Comparison of ENCODE assay signal across 8 cellular contexts in genomic region chr6:52284131-52284459, GRCh38. TPM values are rescaled to one million over a fixed set of nuclear protein-coding genes. Genes with fewer than 3 reads are reported as not detected.
A peak's percentile ranks its signal among the peaks of the same experiment; 100 is the strongest.
DNase-seq lines count a peak whose midpoint lies in the region; ATAC-seq and TF ChIP-seq lines count a peak whose summit lies in the region.

No MANE protein-coding gene starts in this region.

- peak overlapping the region; percentile 74 for H3K4me2 ChIP-seq in MM.1S (ENCODE audit: low read depth, low read length)

- POLR2A ChIA-PET in AG04449 (lab: Yijun Ruan, JAX) = no interaction called here

- H3K4me1 ChIP-seq in MM.1S (ENCODE audit: low read length) (peaks cover 21% of the 10 kb centered on the region), foreskin keratinocyte (peaks cover 6% of the 10 kb centered on the region)

- H4K20me1 ChIP-seq in MM.1S (ENCODE audit: insufficient read depth, low read length) = peaks cover 3% of the 10 kb centered on the region; the same call in 1 of the 2 replicates

- H3K27ac ChIP-seq in MM.1S (ENCODE audit: low read length) = peak overlapping the region; percentile 79
- H3K27ac ChIP-seq in foreskin keratinocyte = peak overlapping the region; percentile 15

- H3K79me2 ChIP-seq in MM.1S (ENCODE audit: low read length) = peaks cover 54% of the 10 kb centered on the region

- no peaks in the 10 kb centered on the region for H3K9me3 ChIP-seq in MM.1S (replicated peaks; ENCODE audit: insufficient read depth, low read length)

- no peak for TF ChIP-seq CTCF in AG04449 (IDR thresholded peaks at IDR 0.05; ENCODE audit: insufficient read depth, low read length, missing control alignments)
- TF ChIP-seq CTCF in MM.1S (IDR thresholded peaks at IDR 0.05; ENCODE audit: low read length) = no peak
- TF ChIP-seq CTCF in foreskin keratinocyte (conservative IDR thresholded peaks at IDR 0.05) = no peak
- no peak for TF ChIP-seq CTCF in retinal pigment epithelial cell (conservative IDR thresholded peaks at IDR 0.05; ENCODE audit: low read depth, low read length)

- no peaks in the 10 kb centered on the region for H3K27me3 ChIP-seq in MM.1S (replicated peaks; ENCODE audit: insufficient read depth, low read length)
- no peaks in the 10 kb centered on the region for H3K27me3 ChIP-seq in foreskin keratinocyte

- DNase-seq in AG04449 (ENCODE audit: low read depth, low spot score) = no peak
- DNase-seq in MM.1S = peak; percentile 57
- DNase-seq in foreskin keratinocyte = peak in 1 of 2 donors; percentile 7
- no peak for DNase-seq in retinal pigment epithelial cell (ENCODE audit: low read depth)
- DNase-seq in activated gamma-delta T cell treated with Interleukin-2 at 50 U/mL for 16 hours = no peak

- peak overlapping the region; percentile 91 for H3K9ac ChIP-seq in MM.1S (ENCODE audit: low read length)

- CTCF ChIA-PET in AG04449 (lab: Yijun Ruan, JAX) = interaction anchor here (1.2 to 10.0 kb wide), 6 partner anchors 12 to 378 kb away, joined by 3 to 299 read pairs (median 38); no protein-coding TSS in a partner anchor

- peak overlapping the region; percentile 83 for H3K4me3 ChIP-seq in AG04449 (ENCODE audit: low read depth, low read length)
- H3K4me3 ChIP-seq in MM.1S (ENCODE audit: low read length) = peak overlapping the region; percentile 95
- H3K4me3 ChIP-seq in retinal pigment epithelial cell (ENCODE audit: low read length) = peak overlapping the region; percentile 84

- no peaks in the 10 kb centered on the region for H3K9me2 ChIP-seq in MM.1S (replicated peaks; ENCODE audit: insufficient read depth, low read length)

- H2AFZ ChIP-seq in MM.1S (ENCODE audit: low read length) = peak overlapping the region; percentile 57

- ATAC-seq in GM18867 (IDR thresholded peaks at IDR 0.05; ENCODE audit: unreplicated experiment) (peak; percentile 1), SK-N-SH treated with all-trans-retinoic acid at 6 μM for 48 hours (peak; percentile 1; the same call in 2 of the 3 replicates), foreskin keratinocyte (no peak), HG02938 (IDR thresholded peaks at IDR 0.05; ENCODE audit: unreplicated experiment) (no peak)

- peaks cover 11% of the 10 kb centered on the region for H3K36me3 ChIP-seq in MM.1S (replicated peaks; ENCODE audit: insufficient read depth, low read length)

- H3F3A ChIP-seq in MM.1S (ENCODE audit: insufficient read depth, low read length) = peaks cover 7% of the 10 kb centered on the region; the same call in 1 of the 2 replicates

TF ChIP-seq in SK-N-SH treated with all-trans-retinoic acid at 6 μM for 48 hours, 23 proteins besides CTCF, POLR2A, EP300 and RAD21:
- TF ChIP-seq CREB5 (CRISPR knock-in tag; IDR thresholded peaks at IDR 0.05; ENCODE audit: low read depth) (no peak), BACH2 (CRISPR knock-in tag; IDR thresholded peaks at IDR 0.05; ENCODE audit: borderline replicate concordance) (no peak), ZNF8 (CRISPR knock-in tag; IDR thresholded peaks at IDR 0.05) (no peak), ISL1 (CRISPR knock-in tag; IDR thresholded peaks at IDR 0.05) (no peak), ZFP30 (CRISPR knock-in tag; IDR thresholded peaks at IDR 0.05) (no peak), PPARA (CRISPR knock-in tag; IDR thresholded peaks at IDR 0.05; ENCODE audit: borderline replicate concordance) (no peak), PATZ1 (CRISPR knock-in tag; IDR thresholded peaks at IDR 0.05; ENCODE audit: borderline replicate concordance) (no peak)
- TF ChIP-seq, protein P1, sequence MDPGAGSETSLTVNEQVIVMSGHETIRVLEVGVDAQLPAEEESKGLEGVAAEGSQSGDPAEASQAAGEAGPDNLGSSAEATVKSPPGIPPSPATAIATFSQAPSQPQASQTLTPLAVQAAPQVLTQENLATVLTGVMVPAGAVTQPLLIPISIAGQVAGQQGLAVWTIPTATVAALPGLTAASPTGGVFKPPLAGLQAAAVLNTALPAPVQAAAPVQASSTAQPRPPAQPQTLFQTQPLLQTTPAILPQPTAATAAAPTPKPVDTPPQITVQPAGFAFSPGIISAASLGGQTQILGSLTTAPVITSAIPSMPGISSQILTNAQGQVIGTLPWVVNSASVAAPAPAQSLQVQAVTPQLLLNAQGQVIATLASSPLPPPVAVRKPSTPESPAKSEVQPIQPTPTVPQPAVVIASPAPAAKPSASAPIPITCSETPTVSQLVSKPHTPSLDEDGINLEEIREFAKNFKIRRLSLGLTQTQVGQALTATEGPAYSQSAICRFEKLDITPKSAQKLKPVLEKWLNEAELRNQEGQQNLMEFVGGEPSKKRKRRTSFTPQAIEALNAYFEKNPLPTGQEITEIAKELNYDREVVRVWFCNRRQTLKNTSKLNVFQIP (CRISPR knock-in tag; IDR thresholded peaks at IDR 0.05; ENCODE audit: borderline replicate concordance, low read depth) = no peak
- TF ChIP-seq, protein P2, sequence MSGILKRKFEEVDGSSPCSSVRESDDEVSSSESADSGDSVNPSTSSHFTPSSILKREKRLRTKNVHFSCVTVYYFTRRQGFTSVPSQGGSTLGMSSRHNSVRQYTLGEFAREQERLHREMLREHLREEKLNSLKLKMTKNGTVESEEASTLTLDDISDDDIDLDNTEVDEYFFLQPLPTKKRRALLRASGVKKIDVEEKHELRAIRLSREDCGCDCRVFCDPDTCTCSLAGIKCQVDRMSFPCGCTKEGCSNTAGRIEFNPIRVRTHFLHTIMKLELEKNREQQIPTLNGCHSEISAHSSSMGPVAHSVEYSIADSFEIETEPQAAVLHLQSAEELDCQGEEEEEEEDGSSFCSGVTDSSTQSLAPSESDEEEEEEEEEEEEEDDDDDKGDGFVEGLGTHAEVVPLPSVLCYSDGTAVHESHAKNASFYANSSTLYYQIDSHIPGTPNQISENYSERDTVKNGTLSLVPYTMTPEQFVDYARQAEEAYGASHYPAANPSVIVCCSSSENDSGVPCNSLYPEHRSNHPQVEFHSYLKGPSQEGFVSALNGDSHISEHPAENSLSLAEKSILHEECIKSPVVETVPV (CRISPR knock-in tag; IDR thresholded peaks at IDR 0.05) = no peak

RNA-seq across cellular contexts. Expression of gene MCM3, which starts 0.4 kb away (rescaled TPM):
- 125 and 134 TPM in 2 replicates for total RNA-seq in foreskin keratinocyte
- 71.5 and 88.1 TPM in 2 replicates for polyA plus RNA-seq in foreskin keratinocyte

RNA-seq across cellular contexts. Expression of gene IL17F, which starts 39.8 kb away (rescaled TPM):
- total RNA-seq in foreskin keratinocyte = not detected in 2 replicates
- not detected in 2 replicates for polyA plus RNA-seq in foreskin keratinocyte

Comparison
In these comparisons a context has a peak if more than half of its experiments do, and no peak if none do; other contexts are left out.
1. ATAC-seq: peak in GM18867 (single experiment) and SK-N-SH treated with all-trans-retinoic acid at 6 μM for 48 hours (single experiment); none in foreskin keratinocyte (single experiment) and HG02938 (single experiment).
2. Peak in every context shown above with its lines, with median percentiles within 50 percentile points of each other: H3K4me3 ChIP-seq.